ENCODE assay signal across 21 cellular contexts in genomic region chr12:108735855-108736254, GRCh38.
"Had no signal": no experiment of that assay in that cellular context is flagged by ENCODE, and none has a peak within 500 bp of the region (broad histone marks: within the 10 kb centered on the region; RNA-seq: fewer than 3 reads in every experiment).

No MANE protein-coding gene starts in this region.

- H3K36me3 Mint-ChIP-seq: naive thymus-derived CD8-positive, alpha-beta T cell; stimulated activated naive B cell treated with anti-CD40 and anti-IgM and Interleukin-4, amounts not matched to agents 10 μg/mL and 1 μg/mL and 100 μg/mL, for 72 hours had no signal

- H3K27ac ChIP-seq: heart left ventricle, neutrophil, testis, upper lobe of right lung, vagina had no signal

- H3K4me1 ChIP-seq: testis had no signal

- H3K9me3 Mint-ChIP-seq: naive thymus-derived CD8-positive, alpha-beta T cell; stimulated activated naive B cell treated with anti-CD40 and anti-IgM and Interleukin-4, amounts not matched to agents 10 μg/mL and 1 μg/mL and 100 μg/mL, for 72 hours; stimulated activated naive CD8-positive, alpha-beta T cell treated with anti-CD3 and anti-CD28 coated beads, Interleukin-15, amount 100 ng/mL, for 72 hours had no signal

- DNase-seq: effector CD4-positive, alpha-beta T cell; heart left ventricle; hippocampal formation; left colon; left ventricle myocardium superior; mucosa of descending colon; naive thymus-derived CD8-positive, alpha-beta T cell; posterior cingulate gyrus; sigmoid colon; stimulated activated CD4-positive, alpha-beta T cell treated with anti-CD3 and anti-CD28 coated beads, Interleukin-2, amount 100 ng/mL, for 24 hours; stimulated activated CD4-positive, alpha-beta T cell treated with anti-CD3 and anti-CD28 coated beads, Interleukin-4, amount 100 ng/mL, for 4 hours; stimulated activated naive B cell treated with anti-CD40 and anti-IgM and Interleukin-4, amounts not matched to agents 10 μg/mL and 1 μg/mL and 100 μg/mL, for 72 hours; stimulated activated naive CD8-positive, alpha-beta T cell treated with anti-CD3 and anti-CD28 coated beads, Interleukin-15, amount 100 ng/mL, for 72 hours; testis; upper lobe of right lung had no signal

- H3K9me3 ChIP-seq: mucosa of descending colon, neutrophil, sigmoid colon, testis, tibial nerve, upper lobe of right lung, vagina had no signal

- H3K36me3 ChIP-seq: heart left ventricle, neutrophil, sigmoid colon, tibial nerve, upper lobe of right lung, vagina had no signal

- ATAC-seq: esophagus mucosa; heart left ventricle; left colon; left ventricle myocardium superior; mucosa of descending colon; naive thymus-derived CD8-positive, alpha-beta T cell; stimulated activated naive B cell treated with anti-CD40 and anti-IgM and Interleukin-4, amounts not matched to agents 10 μg/mL and 1 μg/mL and 100 μg/mL, for 72 hours; stimulated activated naive CD8-positive, alpha-beta T cell treated with anti-CD3 and anti-CD28 coated beads, Interleukin-15, amount 100 ng/mL, for 72 hours; upper lobe of right lung had no signal

- H3K27me3 Mint-ChIP-seq: naive thymus-derived CD8-positive, alpha-beta T cell; stimulated activated naive B cell treated with anti-CD40 and anti-IgM and Interleukin-4, amounts not matched to agents 10 μg/mL and 1 μg/mL and 100 μg/mL, for 72 hours; stimulated activated naive CD8-positive, alpha-beta T cell treated with anti-CD3 and anti-CD28 coated beads, Interleukin-15, amount 100 ng/mL, for 72 hours had no signal

- H3K4me3 Mint-ChIP-seq: naive thymus-derived CD8-positive, alpha-beta T cell; stimulated activated naive B cell treated with anti-CD40 and anti-IgM and Interleukin-4, amounts not matched to agents 10 μg/mL and 1 μg/mL and 100 μg/mL, for 72 hours; stimulated activated naive CD8-positive, alpha-beta T cell treated with anti-CD3 and anti-CD28 coated beads, Interleukin-15, amount 100 ng/mL, for 72 hours had no signal

- H3K27ac Mint-ChIP-seq: stimulated activated naive B cell treated with anti-CD40 and anti-IgM and Interleukin-4, amounts not matched to agents 10 μg/mL and 1 μg/mL and 100 μg/mL, for 72 hours; stimulated activated naive CD8-positive, alpha-beta T cell treated with anti-CD3 and anti-CD28 coated beads, Interleukin-15, amount 100 ng/mL, for 72 hours had no signal

- H3K27me3 ChIP-seq: heart left ventricle, neutrophil, sigmoid colon, testis, tibial nerve, upper lobe of right lung, vagina had no signal

- H3K4me3 ChIP-seq: heart left ventricle, lung, mucosa of descending colon, sigmoid colon, skin epidermis, testis, tibial nerve, upper lobe of right lung, vagina had no signal
